15 cellular contexts compared by ENCODE assay signal in genomic region chr10:47020491-47020890, GRCh38.
DNase-seq lines count a peak whose midpoint lies in the region; ATAC-seq and TF ChIP-seq lines count a peak whose summit lies in the region.
"Had no signal": no experiment of that assay in that cellular context is flagged by ENCODE, and none has a peak within 500 bp of the region (broad histone marks: within the 10 kb centered on the region; RNA-seq: fewer than 3 reads in every experiment).

No MANE protein-coding gene starts in this region.

- CTCF ChIA-PET in AG04450 (lab: Charles Lee): interaction anchor here (2.2 kb wide), 1 partner anchor 293 kb away, joined by 6 read pairs; no protein-coding TSS in a partner anchor

- H3K27me3 ChIP-seq in AG04450 (ENCODE audit: control insufficient read depth, insufficient read depth, low read length): no peaks in the 10 kb centered on the region
- peaks cover 10% of the 10 kb centered on the region for H3K27me3 ChIP-seq in gastroesophageal sphincter
- H3K27me3 ChIP-seq: BLaER1 treated with 17β-estradiol and CSF1 and Interleukin-3, amounts not matched to agents 10 nM and 100 nM had no signal

- DNase-seq in AG04450 (ENCODE audit: low read depth, low spot score): peak; percentile 3
- DNase-seq in GM13977 (ENCODE audit: low spot score): peak; percentile 6
- DNase-seq in UCSD-AML1 (lab: John Stamatoyannopoulos, UW; ENCODE audit: unreplicated experiment): peak; percentile 18
- DNase-seq in NCI-H748 (lab: John Stamatoyannopoulos, UW; ENCODE audit: unreplicated experiment): no peak
- no peak for DNase-seq in midbrain (lab: John Stamatoyannopoulos, UW)
- DNase-seq: activated CD4-positive, CD25-positive, alpha-beta regulatory T cell; activated T-cell treated with anti-CD3 and anti-CD28 coated beads, Interleukin-2, amount 50 U/mL, for 72 hours; Kasumi-1; NCI-H446 treated with DMSO at 0.1 percent for 48 hours; stimulated activated CD4-positive, alpha-beta T cell treated with anti-CD3 and anti-CD28 coated beads, Interleukin-4, amount 100 ng/mL, for 24 hours; stimulated activated naive CD4-positive, alpha-beta T cell had no signal

- ATAC-seq in gastroesophageal sphincter: peak; percentile 30
- ATAC-seq in HG02623 (IDR thresholded peaks at IDR 0.05; ENCODE audit: unreplicated experiment): no peak
- no peak for ATAC-seq in GM18868 (IDR thresholded peaks at IDR 0.05; ENCODE audit: unreplicated experiment)
- ATAC-seq: activated T-cell treated with anti-CD3 and anti-CD28 coated beads, Interleukin-2, amount 50 U/mL, for 72 hours had no signal

- WGBS in gastroesophageal sphincter (ENCODE audit: low coverage in 1 of 2), 2 donors: 29 to 72% methylated on average over 1 to 3 of the region's 5 CpGs

- H3K27ac ChIP-seq in AG04450 (ENCODE audit: low read depth, low read length) (no peak overlapping the region), gastroesophageal sphincter (no peak overlapping the region)

- TF ChIP-seq POLR2A in gastroesophageal sphincter (IDR thresholded peaks at IDR 0.05): no peak

- H3K9me3 ChIP-seq in AG04450 (ENCODE audit: control insufficient read depth, insufficient read depth, low read length) (no peaks in the 10 kb centered on the region; the same call in 1 of the 2 replicates), gastroesophageal sphincter (no peaks in the 10 kb centered on the region)
- H3K9me3 ChIP-seq: BLaER1 treated with 17β-estradiol and CSF1 and Interleukin-3, amounts not matched to agents 10 nM and 100 nM had no signal

- H3K4me3 ChIP-seq in AG04450 (ENCODE audit: low read depth, low read length) (no peak overlapping the region), gastroesophageal sphincter (no peak overlapping the region)
- H3K4me3 ChIP-seq: BLaER1 treated with 17β-estradiol and CSF1 and Interleukin-3, amounts not matched to agents 10 nM and 100 nM had no signal

- POLR2A ChIA-PET in AG04450 (lab: Yijun Ruan, JAX): no interaction called here

- TF ChIP-seq CTCF in AG04450 (IDR thresholded peaks at IDR 0.05; ENCODE audit: low read depth, low read length): no peak
- TF ChIP-seq CTCF in GM13977 (IDR thresholded peaks at IDR 0.05; ENCODE audit: extremely low read depth, insufficient read depth, missing control alignments): no peak
- TF ChIP-seq CTCF in gastroesophageal sphincter (IDR thresholded peaks at IDR 0.05): no peak

- no peak for TF ChIP-seq EP300 in gastroesophageal sphincter (IDR thresholded peaks at IDR 0.05)

- H3K4me1 ChIP-seq in gastroesophageal sphincter: peaks cover 0 to 12% (median 0%) of the 10 kb centered on the region in 3 donors

- in situ Hi-C loops in GM13977 (cut with MboI; ENCODE audit: low pct_unique_long_range_greater_than_20kb, low sequenced_read_pairs, unreplicated experiment): loop anchor here (10.0 kb wide), 1 partner anchor 294 kb away; no protein-coding TSS in a partner anchor

- H3K36me3 ChIP-seq in gastroesophageal sphincter: no peaks in the 10 kb centered on the region
- H3K36me3 ChIP-seq: BLaER1 treated with 17β-estradiol and CSF1 and Interleukin-3, amounts not matched to agents 10 nM and 100 nM had no signal

Comparison
In these comparisons a context has a peak if more than half of its experiments do, and no peak if none do; other contexts are left out.
1. DNase-seq: peak in AG04450 (single experiment), GM13977 (single experiment) and UCSD-AML1 (single experiment); none in NCI-H748 (single experiment) and midbrain (single experiment).